ENCODE assay signal across 9 cellular contexts in the genomic region with DNA sequence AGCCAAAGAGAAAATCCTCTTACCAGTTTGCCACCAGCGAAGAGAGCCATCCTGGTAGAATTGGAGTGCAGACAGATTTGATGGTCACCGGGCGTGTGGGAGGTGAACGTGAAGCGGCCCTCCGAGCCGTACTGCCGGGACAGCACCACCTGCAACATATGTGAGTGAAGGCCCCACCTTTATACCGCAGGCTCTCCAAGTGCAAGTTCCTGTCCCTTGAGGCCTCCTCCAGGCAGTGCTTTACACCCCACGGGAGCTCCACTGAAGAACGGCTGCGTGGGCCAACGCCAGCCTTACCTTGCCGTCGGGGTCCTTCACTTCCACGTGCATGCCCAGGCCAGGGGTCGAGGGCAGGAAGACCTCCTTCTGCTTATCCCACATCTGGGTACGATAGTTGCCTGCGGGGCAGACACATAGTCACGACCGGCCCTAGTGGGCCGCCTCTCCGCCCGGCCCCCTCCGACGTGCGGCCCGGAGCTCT. TPM values are rescaled to one million over a fixed set of nuclear protein-coding genes. Genes with fewer than 3 reads are reported as not detected.
DNase-seq lines count a peak whose midpoint lies in the region; ATAC-seq and TF ChIP-seq lines count a peak whose summit lies in the region.
"Had no signal": no experiment of that assay in that cellular context is flagged by ENCODE, and none has a peak within 500 bp of the region (broad histone marks: within the 10 kb centered on the region; RNA-seq: fewer than 3 reads in every experiment).

No MANE protein-coding gene starts in this region.

- ATAC-seq in GM18502 (IDR thresholded peaks at IDR 0.05; ENCODE audit: poor library complexity, unreplicated experiment) (peak; percentile 41), GM18873 (IDR thresholded peaks at IDR 0.05; ENCODE audit: low FRiP score, unreplicated experiment) (no peak)

- no peaks in the 10 kb centered on the region for H3K27me3 ChIP-seq in HAP-1 (ENCODE audit: low read depth)

- peak overlapping the region; percentile 98 for H3K27ac Mint-ChIP-seq in progenitor cell of endocrine pancreas

- H3K9me3 ChIP-seq in HAP-1 = peaks cover 2% of the 10 kb centered on the region; the same call in 1 of the 2 replicates

- DNase-seq in HAP-1 (ENCODE audit: low spot score in 2 of 2) = peak in 1 of 2 experiments; percentile 33
- DNase-seq in NAMALWA (ENCODE audit: low spot score) = peak; percentile 63
- peak; percentile 14 to 23 for DNase-seq in activated T-helper 1 cell treated with anti-CD3 and anti-CD28 coated beads, Interleukin-2, amount 50 U/mL, for 16 hours (ENCODE audit: low read depth in 1 of 2, low spot score in 1 of 2)
- DNase-seq in germinal center (ENCODE audit: low spot score) = peak; percentile 41
- no peak for DNase-seq in progenitor cell of endocrine pancreas (ENCODE audit: low spot score, unreplicated experiment)
- DNase-seq in HuH-7.5 (ENCODE audit: low spot score) = no peak

- peak overlapping the region; percentile 80 for H3K4me3 ChIP-seq in HAP-1

- peaks cover 34% of the 10 kb centered on the region for H3K36me3 ChIP-seq in HAP-1 (replicated peaks)

- TF ChIP-seq CTCF in progenitor cell of endocrine pancreas (IDR thresholded peaks at IDR 0.05; ENCODE audit: unreplicated experiment) = no peak

- H3K27me3 Mint-ChIP-seq in progenitor cell of endocrine pancreas = peaks cover 2% of the 10 kb centered on the region

- peak overlapping the region; percentile 87 for H3K4me3 Mint-ChIP-seq in progenitor cell of endocrine pancreas (ENCODE audit: low read depth)

- peaks cover 13% of the 10 kb centered on the region for H3K36me3 Mint-ChIP-seq in progenitor cell of endocrine pancreas (ENCODE audit: insufficient read depth)

- peaks cover 12% of the 10 kb centered on the region for H3K4me1 ChIP-seq in HAP-1

- no peaks in the 10 kb centered on the region for H3K9me3 Mint-ChIP-seq in progenitor cell of endocrine pancreas (ENCODE audit: low read depth)

- in situ Hi-C loops in HAP-1 (cut with MboI; ENCODE audit: low sequenced_read_pairs) = loop anchor here (25.0 kb wide), 1 partner anchor 531 kb away; the partner anchor contains the start of gene TBRG4

- H3K4me1 Mint-ChIP-seq in progenitor cell of endocrine pancreas (ENCODE audit: low read depth) = peaks cover 15% of the 10 kb centered on the region

RNA-seq across cellular contexts. Expression of gene TMED4, which starts 0.6 kb away (rescaled TPM):
- total RNA-seq in progenitor cell of endocrine pancreas = 117 and 119 TPM in 2 replicates

RNA-seq across cellular contexts. Expression of gene DDX56, which starts 7.8 kb away (rescaled TPM):
- 111 and 120 TPM in 2 replicates for total RNA-seq in progenitor cell of endocrine pancreas

RNA-seq across cellular contexts. Expression of gene OGDH, which starts 25.0 kb away (rescaled TPM):
- 93.5 and 105 TPM in 2 replicates for total RNA-seq in progenitor cell of endocrine pancreas

RNA-seq across cellular contexts. Expression of gene NPC1L1, which starts 40.3 kb away (rescaled TPM):
- total RNA-seq in progenitor cell of endocrine pancreas = 21.0 and 21.2 TPM in 2 replicates
- total RNA-seq: glomerular endothelial cell had no signal

Comparison
In these comparisons a context has a peak if more than half of its experiments do, and no peak if none do; other contexts are left out.
1. DNase-seq: peak in NAMALWA (single experiment), activated T-helper 1 cell treated with anti-CD3 and anti-CD28 coated beads, Interleukin-2, amount 50 U/mL, for 16 hours (2 of 2) and germinal center (single experiment); none in progenitor cell of endocrine pancreas (single experiment) and HuH-7.5 (single experiment).